9 cellular contexts compared by ENCODE assay signal in genomic region chr13:31045621-31046081, GRCh38.
DNase-seq lines count a peak whose midpoint lies in the region; ATAC-seq, FAIRE-seq and TF ChIP-seq lines count a peak whose summit lies in the region.
"Had no signal": no experiment of that assay in that cellular context is flagged by ENCODE, and none has a peak within 500 bp of the region (broad histone marks: within the 10 kb centered on the region; RNA-seq: fewer than 3 reads in every experiment).

No MANE protein-coding gene starts in this region.

- H4K5ac ChIP-seq in H9 (ENCODE audit: insufficient read length, low read depth, low read length): no peak overlapping the region

- H2BK20ac ChIP-seq in H9 (ENCODE audit: low read depth, low read length, poor library complexity, severe bottlenecking): no peak overlapping the region

- peak; percentile 79 to 80 for ATAC-seq in activated CD4-positive, CD25-positive, alpha-beta regulatory T cell treated with anti-CD3 and anti-CD28 coated beads, Interleukin-2, amount 50 U/mL, for 24 hours
- ATAC-seq in GM19397 (IDR thresholded peaks at IDR 0.05; ENCODE audit: unreplicated experiment): no peak

- no peak overlapping the region for H3K9ac ChIP-seq in H9 (ENCODE audit: extremely low read depth, insufficient read length, low read length)

- H4K91ac ChIP-seq in H9 (ENCODE audit: insufficient read length, low read depth, low read length): no peak overlapping the region

- no peak overlapping the region for H2BK12ac ChIP-seq in H9 (ENCODE audit: insufficient read length, low read depth, low read length)

- H3K79me1 ChIP-seq in H9 (ENCODE audit: insufficient read depth, low read depth, low read length, poor library complexity, severe bottlenecking): no peaks in the 10 kb centered on the region

- peaks cover 10% of the 10 kb centered on the region for H3K4me1 Mint-ChIP-seq in mesothelial cell of epicardium
- H3K4me1 Mint-ChIP-seq in H9: peaks cover 2 to 10% of the 10 kb centered on the region in 2 experiments; a peak in 3 of 4 replicates

- FAIRE-seq in bronchial epithelial cell (lab: Jason Lieb, UNC): peak; percentile 90

- no peak overlapping the region for H2BK5ac ChIP-seq in H9 (ENCODE audit: insufficient read length, low read length)

- TF ChIP-seq CTCF in bronchial epithelial cell (IDR thresholded peaks at IDR 0.05; ENCODE audit: insufficient read depth, low read length, severe bottlenecking): no peak
- TF ChIP-seq CTCF in mesothelial cell of epicardium (IDR thresholded peaks at IDR 0.05; ENCODE audit: unreplicated experiment): no peak
- no peak for TF ChIP-seq CTCF in H9 (conservative IDR thresholded peaks at IDR 0.05)

- H2AFZ ChIP-seq in H9 (ENCODE audit: low read length): no peak overlapping the region

- no peak overlapping the region for H3K23ac ChIP-seq in H9 (ENCODE audit: insufficient read length, low read depth, low read length)

- DNase-seq in GM04504 (ENCODE audit: low read depth) (peak; percentile 73), HS-27A (ENCODE audit: low read depth) (peak; percentile 61), bronchial epithelial cell (ENCODE audit: low read depth) (peak; percentile 97), mesothelial cell of epicardium (ENCODE audit: low spot score in 2 of 2, unreplicated experiment in 2 of 2) (no peak), H9 (no peak)
- peak; percentile 60 to 85 for DNase-seq in stimulated activated CD8-positive, alpha-beta memory T cell treated with anti-CD3 and anti-CD28 coated beads, Interleukin-7, amount 100 ng/mL, for 48 hours (ENCODE audit: extremely low read depth in 1 of 2, low read depth in 1 of 2)
- DNase-seq: activated B cell treated with CpG ODN at 0.5 μM for 24 hours had no signal

- no peak overlapping the region for H4K8ac ChIP-seq in H9 (replicated peaks; ENCODE audit: insufficient read length, low read depth, low read length)

- H3T11ph ChIP-seq in H9 (ENCODE audit: low read length): no peak overlapping the region

- no peak overlapping the region for H3K14ac ChIP-seq in H9 (ENCODE audit: insufficient read depth, low read length)

- no peak overlapping the region for H2BK15ac ChIP-seq in H9 (ENCODE audit: low read depth, low read length)

- no peak overlapping the region for H3K27ac ChIP-seq in H9 (ENCODE audit: insufficient read length, low read depth, low read length)

- H3K23me2 ChIP-seq in H9 (ENCODE audit: insufficient read length, low read depth, low read length, poor library complexity, severe bottlenecking): no peaks in the 10 kb centered on the region

- H3K4me3 ChIP-seq in bronchial epithelial cell (ENCODE audit: low read depth, low read length): no peak overlapping the region

- H3K4ac ChIP-seq in H9 (ENCODE audit: low read depth, low read length): no peak overlapping the region

- H3K4me3 Mint-ChIP-seq in mesothelial cell of epicardium: no peak overlapping the region
- H3K4me3 Mint-ChIP-seq in H9: no peak overlapping the region
- H3K4me3 Mint-ChIP-seq: activated B cell treated with CpG ODN at 0.5 μM for 24 hours had no signal

- no peaks in the 10 kb centered on the region for H4K20me1 ChIP-seq in H9 (ENCODE audit: control insufficient read depth, insufficient read depth, insufficient read length)

- H3K4me1 ChIP-seq in H9 (ENCODE audit: insufficient read depth, low read length): no peaks in the 10 kb centered on the region

- H3K79me2 ChIP-seq in H9 (ENCODE audit: insufficient read depth, low read length): no peaks in the 10 kb centered on the region

- WGBS in H9 (ENCODE audit: extremely low coverage, insufficient read length, low lambda C conversion rate): no CpG with 5 or more reads among the region's 8 CpGs

- no peaks in the 10 kb centered on the region for H3K36me3 Mint-ChIP-seq in mesothelial cell of epicardium
- H3K36me3 Mint-ChIP-seq in H9 (ENCODE audit: insufficient read depth in 1 of 3, low read depth in 3 of 3): no peaks in the 10 kb centered on the region

- no peaks in the 10 kb centered on the region for H3K27me3 Mint-ChIP-seq in mesothelial cell of epicardium (ENCODE audit: low read depth)
- H3K27me3 Mint-ChIP-seq in H9 (ENCODE audit: low read depth): no peaks in the 10 kb centered on the region; the same call in 1 of the 2 replicates

- H3K27me3 ChIP-seq in bronchial epithelial cell (ENCODE audit: control insufficient read depth, insufficient read depth, low read length): no peaks in the 10 kb centered on the region
- no peaks in the 10 kb centered on the region for H3K27me3 ChIP-seq in H9 (ENCODE audit: insufficient read depth, low read length)

- no peak overlapping the region for H3K56ac ChIP-seq in H9 (ENCODE audit: insufficient read length, low read depth, low read length)

- no peaks in the 10 kb centered on the region for H3K36me3 ChIP-seq in bronchial epithelial cell (ENCODE audit: control insufficient read depth, insufficient read depth, low read length)

- no peak overlapping the region for H2AK5ac ChIP-seq in H9 (ENCODE audit: insufficient read length, low read length)

- H3K9me3 Mint-ChIP-seq in mesothelial cell of epicardium (no peaks in the 10 kb centered on the region), H9 (no peaks in the 10 kb centered on the region)
- H3K9me3 Mint-ChIP-seq: activated B cell treated with CpG ODN at 0.5 μM for 24 hours had no signal

- no peak overlapping the region for H3K18ac ChIP-seq in H9 (ENCODE audit: insufficient read length, low read depth, low read length)

- no peak overlapping the region for H2BK120ac ChIP-seq in H9 (ENCODE audit: low read depth, low read length, poor library complexity, severe bottlenecking)

- H3K4me2 ChIP-seq in H9 (ENCODE audit: insufficient read depth, insufficient read length, low read length): no peak overlapping the region

- H3K27ac Mint-ChIP-seq in mesothelial cell of epicardium (peak overlapping the region; percentile 40), H9 (no peak overlapping the region; a peak in 1 of 7 replicates)
- H3K27ac Mint-ChIP-seq: activated B cell treated with CpG ODN at 0.5 μM for 24 hours had no signal

- no peaks in the 10 kb centered on the region for H3K9me3 ChIP-seq in H9 (ENCODE audit: control insufficient read depth, low read depth, low read length)

Comparison
In these comparisons a context has a peak if more than half of its experiments do, and no peak if none do; other contexts are left out.
1. DNase-seq: peak in GM04504 (single experiment), HS-27A (single experiment), bronchial epithelial cell (single experiment) and stimulated activated CD8-positive, alpha-beta memory T cell treated with anti-CD3 and anti-CD28 coated beads, Interleukin-7, amount 100 ng/mL, for 48 hours (2 of 2); none in mesothelial cell of epicardium (0 of 2) and H9 (single experiment).